Comparison of ENCODE assay signal across 1 cellular context in the genomic region with DNA sequence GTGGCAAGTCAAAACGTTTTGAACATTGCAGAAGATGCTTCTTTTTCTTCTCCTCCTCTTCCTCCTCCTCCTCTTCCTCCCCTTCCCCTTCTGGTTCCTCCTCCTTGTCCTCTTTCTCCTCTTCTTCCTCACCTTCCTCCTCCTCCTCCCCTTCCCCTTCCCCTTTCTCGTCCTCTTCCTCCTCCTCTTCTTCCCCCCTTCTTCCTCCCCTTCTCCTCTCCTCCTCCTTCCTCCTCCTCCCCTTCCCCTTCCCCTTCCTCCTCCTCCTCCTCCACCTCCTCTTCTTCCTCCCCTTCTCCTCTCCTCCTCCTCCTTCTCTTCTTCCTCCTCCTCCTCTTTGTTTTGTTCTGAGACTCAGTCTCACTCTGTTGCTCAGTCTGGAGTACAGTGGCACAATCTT.
TF ChIP-seq lines count a peak whose summit lies in the region.

No MANE protein-coding gene starts in this region.

TF ChIP-seq in HEK293, 187 proteins besides CTCF, POLR2A, EP300 and RAD21 (continued from another document):
- TF ChIP-seq, protein P1, sequence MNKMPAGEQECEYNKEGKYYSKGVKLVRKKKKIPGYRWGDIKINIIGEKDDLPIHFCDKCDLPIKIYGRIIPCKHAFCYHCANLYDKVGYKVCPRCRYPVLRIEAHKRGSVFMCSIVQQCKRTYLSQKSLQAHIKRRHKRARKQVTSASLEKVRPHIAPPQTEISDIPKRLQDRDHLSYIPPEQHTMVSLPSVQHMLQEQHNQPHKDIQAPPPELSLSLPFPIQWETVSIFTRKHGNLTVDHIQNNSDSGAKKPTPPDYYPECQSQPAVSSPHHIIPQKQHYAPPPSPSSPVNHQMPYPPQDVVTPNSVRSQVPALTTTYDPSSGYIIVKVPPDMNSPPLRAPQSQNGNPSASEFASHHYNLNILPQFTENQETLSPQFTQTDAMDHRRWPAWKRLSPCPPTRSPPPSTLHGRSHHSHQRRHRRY (tag by site-specific recombination; IDR thresholded peaks at IDR 0.05): no peak
- TF ChIP-seq, protein P2, sequence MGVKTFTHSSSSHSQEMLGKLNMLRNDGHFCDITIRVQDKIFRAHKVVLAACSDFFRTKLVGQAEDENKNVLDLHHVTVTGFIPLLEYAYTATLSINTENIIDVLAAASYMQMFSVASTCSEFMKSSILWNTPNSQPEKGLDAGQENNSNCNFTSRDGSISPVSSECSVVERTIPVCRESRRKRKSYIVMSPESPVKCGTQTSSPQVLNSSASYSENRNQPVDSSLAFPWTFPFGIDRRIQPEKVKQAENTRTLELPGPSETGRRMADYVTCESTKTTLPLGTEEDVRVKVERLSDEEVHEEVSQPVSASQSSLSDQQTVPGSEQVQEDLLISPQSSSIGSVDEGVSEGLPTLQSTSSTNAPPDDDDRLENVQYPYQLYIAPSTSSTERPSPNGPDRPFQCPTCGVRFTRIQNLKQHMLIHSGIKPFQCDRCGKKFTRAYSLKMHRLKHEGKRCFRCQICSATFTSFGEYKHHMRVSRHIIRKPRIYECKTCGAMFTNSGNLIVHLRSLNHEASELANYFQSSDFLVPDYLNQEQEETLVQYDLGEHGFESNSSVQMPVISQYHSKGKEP (tag by site-specific recombination; IDR thresholded peaks at IDR 0.05): no peak
- TF ChIP-seq ZNF184 (tag by site-specific recombination; IDR thresholded peaks at IDR 0.05) (no peak), ZXDB (tag by site-specific recombination; IDR thresholded peaks at IDR 0.05) (no peak)
